2 cellular contexts compared by ENCODE assay signal in the genomic region with DNA sequence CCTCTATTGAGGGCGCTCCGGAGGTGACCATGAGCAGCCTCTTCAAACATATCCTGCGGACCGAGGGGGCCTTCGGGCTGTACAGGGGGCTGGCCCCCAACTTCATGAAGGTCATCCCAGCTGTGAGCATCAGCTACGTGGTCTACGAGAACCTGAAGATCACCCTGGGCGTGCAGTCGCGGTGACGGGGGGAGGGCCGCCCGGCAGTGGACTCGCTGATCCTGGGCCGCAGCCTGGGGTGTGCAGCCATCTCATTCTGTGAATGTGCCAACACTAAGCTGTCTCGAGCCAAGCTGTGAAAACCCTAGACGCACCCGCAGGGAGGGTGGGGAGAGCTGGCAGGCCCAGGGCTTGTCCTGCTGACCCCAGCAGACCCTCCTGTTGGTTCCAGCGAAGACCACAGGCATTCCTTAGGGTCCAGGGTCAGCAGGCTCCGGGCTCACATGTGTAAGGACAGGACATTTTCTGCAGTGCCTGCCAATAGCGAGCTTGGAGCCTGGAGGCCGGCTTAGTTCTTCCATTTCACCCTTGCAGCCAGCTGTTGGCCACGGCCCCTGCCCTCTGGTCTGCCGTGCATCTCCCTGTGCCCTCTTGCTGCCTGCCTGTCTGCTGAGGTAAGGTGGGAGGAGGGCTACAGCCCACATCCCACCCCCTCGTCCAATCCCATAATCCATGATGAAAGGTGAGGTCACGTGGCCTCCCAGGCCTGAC.
A peak's percentile ranks its signal among the peaks of the same experiment; 100 is the strongest.
TF ChIP-seq lines count a peak whose summit lies in the region.

No MANE protein-coding gene starts in this region.

TF ChIP-seq in HEK293, 187 proteins besides CTCF, POLR2A, EP300 and RAD21:
- TF ChIP-seq ZFHX2 (tag by site-specific recombination; conservative IDR thresholded peaks at IDR 0.05) (peak; percentile 56), ZNF146 (tag by site-specific recombination; IDR thresholded peaks at IDR 0.05) (no peak), ZNF621 (tag by site-specific recombination; IDR thresholded peaks at IDR 0.05) (no peak), PRDM1 (tag by site-specific recombination; IDR thresholded peaks at IDR 0.05) (no peak), EGR2 (tag by site-specific recombination; IDR thresholded peaks at IDR 0.05; ENCODE audit: low read depth) (peak; percentile 61; the same call in 1 of the 2 replicates)

TF ChIP-seq in WTC11, 78 proteins besides CTCF, POLR2A, EP300 and RAD21:
- TF ChIP-seq FOXK1 (CRISPR knock-in tag; IDR thresholded peaks at IDR 0.05) (no peak), ZNF317 (CRISPR knock-in tag; IDR thresholded peaks at IDR 0.05; ENCODE audit: borderline replicate concordance, low read depth) (peak; percentile 71; the same call in 1 of the 2 replicates), KAT7 (CRISPR knock-in tag; IDR thresholded peaks at IDR 0.05; ENCODE audit: borderline replicate concordance) (no peak)
